10 cellular contexts compared by ENCODE assay signal in genomic region chr2:237057893-237058300, GRCh38. TPM values are rescaled to one million over a fixed set of nuclear protein-coding genes. Genes with fewer than 3 reads are reported as not detected.
A peak's percentile ranks its signal among the peaks of the same experiment; 100 is the strongest.
DNase-seq lines count a peak whose midpoint lies in the region; ATAC-seq, FAIRE-seq and TF ChIP-seq lines count a peak whose summit lies in the region.
"Had no signal": no experiment of that assay in that cellular context is flagged by ENCODE, and none has a peak within 500 bp of the region (broad histone marks: within the 10 kb centered on the region; RNA-seq: fewer than 3 reads in every experiment).

No MANE protein-coding gene starts in this region.

- intact Hi-C loops in left colon (cut with DNase I, micrococcal nuclease) (no loop called here), HepG2 (cut with micrococcal nuclease; ENCODE audit: unreplicated experiment) (no loop called here)

- no peak overlapping the region for H3K27ac ChIP-seq in HepG2 (ENCODE audit: extremely low read length, insufficient read depth, low read length)
- H3K27ac ChIP-seq: testis had no signal

- H3K4me1 Mint-ChIP-seq in stimulated activated naive B cell treated with anti-CD40 and anti-IgM and Interleukin-4, amounts not matched to agents 10 μg/mL and 1 μg/mL and 100 μg/mL, for 72 hours: peaks cover 19 to 38% of the 10 kb centered on the region in 2 donors

- H3K9me3 ChIP-seq in HepG2 (ENCODE audit: low read length) (no peaks in the 10 kb centered on the region), HAP-1 (no peaks in the 10 kb centered on the region)
- H3K9me3 ChIP-seq: testis had no signal

- peaks cover 10 to 19% of the 10 kb centered on the region in 2 donors for H3K27me3 Mint-ChIP-seq in stimulated activated naive B cell treated with anti-CD40 and anti-IgM and Interleukin-4, amounts not matched to agents 10 μg/mL and 1 μg/mL and 100 μg/mL, for 72 hours

- in situ Hi-C loops in HepG2 (cut with HindIII; ENCODE audit: extremely low pct_ligation_motif_present, low pct_unique_long_range_greater_than_20kb): no loop called here
- in situ Hi-C loops in HAP-1 (cut with MboI; ENCODE audit: low sequenced_read_pairs): no loop called here

- no TSS peak for BruUV-seq in HepG2 (replicated peaks; lab: Mats Ljungman, UMichigan)

- no peak for DNase-seq in stimulated activated naive B cell treated with anti-CD40 and anti-IgM and Interleukin-4, amounts not matched to agents 10 μg/mL and 1 μg/mL and 100 μg/mL, for 72 hours
- DNase-seq in left colon (no peak), HepG2 (ENCODE audit: low spot score) (no peak), HAP-1 (ENCODE audit: low spot score in 2 of 2) (no peak)
- DNase-seq: activated CD4-positive, alpha-beta memory T cell treated with anti-CD3 and anti-CD28 coated beads, Interleukin-2, amount 10 ng/mL, durations not matched to agents 7 days and 5 days; anterior cingulate cortex; testis had no signal

- H3K4me2 ChIP-seq in HepG2 (ENCODE audit: low read depth, low read length): no peak overlapping the region

- no peak for FAIRE-seq in HepG2 (lab: Jason Lieb, UNC)

- no peak overlapping the region for H3K4me3 ChIP-seq in HepG2 (replicated peaks in 1 of 3; ENCODE audit: insufficient read depth in 1 of 3, low read depth in 2 of 3, low read length in 3 of 3)
- H3K4me3 ChIP-seq in HAP-1: no peak overlapping the region
- H3K4me3 ChIP-seq: testis had no signal

- no peak for TF ChIP-seq CTCF in HepG2 (CRISPR knock-in tag; IDR thresholded peaks at IDR 0.05)

- WGBS in HepG2 (ENCODE audit: low lambda C conversion rate): 93% methylated on average over 5 of the region's 5 CpGs

- H3K9ac ChIP-seq in HepG2 (ENCODE audit: insufficient read depth, low read depth, low read length): no peak overlapping the region

- no peak overlapping the region for H3K27ac Mint-ChIP-seq in stimulated activated naive B cell treated with anti-CD40 and anti-IgM and Interleukin-4, amounts not matched to agents 10 μg/mL and 1 μg/mL and 100 μg/mL, for 72 hours
- H3K27ac Mint-ChIP-seq: activated CD4-positive, alpha-beta memory T cell treated with anti-CD3 and anti-CD28 coated beads, Interleukin-2, amount 10 ng/mL, durations not matched to agents 7 days and 5 days had no signal

- ATAC-seq in GM19035 (IDR thresholded peaks at IDR 0.05; ENCODE audit: unreplicated experiment) (peak; percentile 86), HG02571 (IDR thresholded peaks at IDR 0.05; ENCODE audit: unreplicated experiment) (peak; percentile 68), HG03378 (IDR thresholded peaks at IDR 0.05; ENCODE audit: unreplicated experiment) (peak; percentile 73), left colon (no peak), HepG2 (no peak)
- peak; percentile 49 to 57 for ATAC-seq in stimulated activated naive B cell treated with anti-CD40 and anti-IgM and Interleukin-4, amounts not matched to agents 10 μg/mL and 1 μg/mL and 100 μg/mL, for 72 hours (replicated peaks)

- no peak overlapping the region for H2AFZ ChIP-seq in HepG2 (ENCODE audit: low read length)

- H3K27me3 ChIP-seq in HepG2 (ENCODE audit: control insufficient read depth in 1 of 2, insufficient read depth in 2 of 2, low read length in 2 of 2) (no peaks in the 10 kb centered on the region), HAP-1 (ENCODE audit: low read depth) (no peaks in the 10 kb centered on the region)
- H3K27me3 ChIP-seq: testis had no signal

- no peaks in the 10 kb centered on the region; the same call in 1 of the 2 replicates for H4K20me1 ChIP-seq in HepG2 (ENCODE audit: insufficient read depth, low read length)

- H3K36me3 ChIP-seq in HepG2 (replicated peaks in 1 of 2; ENCODE audit: control insufficient read depth in 1 of 2, insufficient read depth in 2 of 2, low read length in 2 of 2): no peaks in the 10 kb centered on the region
- no peaks in the 10 kb centered on the region for H3K36me3 ChIP-seq in HAP-1 (replicated peaks)

- no peak for TF ChIP-seq RAD21 in HepG2 (CRISPR knock-in tag; IDR thresholded peaks at IDR 0.05)

- no peaks in the 10 kb centered on the region for H3K79me2 ChIP-seq in HepG2 (ENCODE audit: insufficient read depth, low read length)

- H3K9me3 Mint-ChIP-seq in stimulated activated naive B cell treated with anti-CD40 and anti-IgM and Interleukin-4, amounts not matched to agents 10 μg/mL and 1 μg/mL and 100 μg/mL, for 72 hours: no peaks in the 10 kb centered on the region
- H3K9me3 Mint-ChIP-seq: activated CD4-positive, alpha-beta memory T cell treated with anti-CD3 and anti-CD28 coated beads, Interleukin-2, amount 10 ng/mL, durations not matched to agents 7 days and 5 days had no signal

- H3K4me1 ChIP-seq in HepG2 (ENCODE audit: insufficient read depth, low read length): peaks cover 7% of the 10 kb centered on the region; the same call in 1 of the 2 replicates
- no peaks in the 10 kb centered on the region for H3K4me1 ChIP-seq in HAP-1
- H3K4me1 ChIP-seq: testis had no signal

- CTCF ChIA-PET in HepG2 (lab: Yijun Ruan, JAX; ENCODE audit: low intra/inter-chr PET ratio, low total read pairs): no interaction called here

- H3K4me3 Mint-ChIP-seq in stimulated activated naive B cell treated with anti-CD40 and anti-IgM and Interleukin-4, amounts not matched to agents 10 μg/mL and 1 μg/mL and 100 μg/mL, for 72 hours: no peak overlapping the region
- H3K4me3 Mint-ChIP-seq: activated CD4-positive, alpha-beta memory T cell treated with anti-CD3 and anti-CD28 coated beads, Interleukin-2, amount 10 ng/mL, durations not matched to agents 7 days and 5 days had no signal

- H3K36me3 Mint-ChIP-seq in stimulated activated naive B cell treated with anti-CD40 and anti-IgM and Interleukin-4, amounts not matched to agents 10 μg/mL and 1 μg/mL and 100 μg/mL, for 72 hours: no peaks in the 10 kb centered on the region

- TF ChIP-seq EP300 in HepG2 (IDR thresholded peaks at IDR 0.05; ENCODE audit: low read depth in 2 of 2, low read length in 2 of 2) (no peak), HepG2 (CRISPR knock-in tag; IDR thresholded peaks at IDR 0.05; ENCODE audit: borderline replicate concordance) (no peak)

- POLR2A ChIA-PET in HepG2 (lab: Yijun Ruan, JAX): no interaction called here

- TF ChIP-seq POLR2A in HepG2 (IDR thresholded peaks at IDR 0.05; ENCODE audit: insufficient read depth in 1 of 2, low read depth in 2 of 2, low read length in 2 of 2): no peak

TF ChIP-seq in HepG2, 621 proteins besides CTCF, POLR2A, EP300 and RAD21:
- TF ChIP-seq BRF2 (CRISPR knock-in tag; IDR thresholded peaks at IDR 0.05): no peak

RNA-seq across cellular contexts. Expression of gene COPS8, which starts 27.8 kb away (rescaled TPM):
- total RNA-seq in left colon (10 to 100 TPM; 22.9 to 24.7 TPM), HepG2 (2016; rRNA removed; fragmentation: Illumina TruSeq; extraction: Trizol) (96.6 and 154 TPM in 2 replicates)
- 20.8 and 24.2 TPM in 2 replicates for total RNA-seq in HepG2 (2016; cell fraction: cytosol; rRNA removed; fragmentation: Illumina TruSeq; extraction: Trizol; ENCODE audit: low read depth)
- total RNA-seq in HepG2 (2016; cell fraction: insoluble cytoplasmic fraction; rRNA removed; fragmentation: Illumina TruSeq; extraction: Trizol): 99.8 and 164 TPM in 2 replicates
- total RNA-seq in HepG2 (2016; cell fraction: membrane; rRNA removed; fragmentation: Illumina TruSeq; extraction: Trizol): 48.0 and 50.2 TPM in 2 replicates
- 55.6 and 64.2 TPM in 2 replicates for total RNA-seq in HepG2 (2016; cell fraction: nucleus; rRNA removed; fragmentation: Illumina TruSeq; extraction: Trizol)
- polyA plus RNA-seq in HepG2 (2011; rRNA removed): 64.8 and 86.3 TPM in 2 replicates
- polyA plus RNA-seq in HepG2 (2011; cell fraction: cytosol; rRNA removed): 40.8 and 66.4 TPM in 2 replicates
- polyA plus RNA-seq in HepG2 (2011; cell fraction: nucleus; rRNA removed): 26.2 and 33.6 TPM in 2 replicates
- polyA plus RNA-seq in HepG2 (2012): 31.5 and 57.8 TPM in 2 replicates
- polyA plus RNA-seq in HepG2 (2016; cell fraction: cytosol; fragmentation: Illumina TruSeq; extraction: Trizol; ENCODE audit: low read depth): 26.2 and 26.4 TPM in 2 replicates
- polyA plus RNA-seq in HepG2 (2016; cell fraction: insoluble cytoplasmic fraction; fragmentation: Illumina TruSeq; extraction: Trizol; ENCODE audit: low read depth): 193 and 198 TPM in 2 replicates
- polyA plus RNA-seq in HepG2 (2016; cell fraction: membrane; fragmentation: Illumina TruSeq; extraction: Trizol; ENCODE audit: low read depth): 44.7 and 48.2 TPM in 2 replicates
- polyA plus RNA-seq in HepG2 (2016; cell fraction: nucleus; fragmentation: Illumina TruSeq; extraction: Trizol; ENCODE audit: insufficient read depth, low read depth): 75.7 and 79.5 TPM in 2 replicates
- 12.8 and 16.1 TPM in 2 replicates for polyA minus RNA-seq in HepG2 (2011; rRNA and poly(A)+ RNA removed; ENCODE audit: low replicate concordance)
- 35.9 and 41.2 TPM in 2 replicates for polyA minus RNA-seq in HepG2 (2011; cell fraction: cytosol; rRNA and poly(A)+ RNA removed)
- 60.4 and 62.8 TPM in 2 replicates for polyA minus RNA-seq in HepG2 (2011; cell fraction: nucleus; rRNA and poly(A)+ RNA removed)

Comparison
In these comparisons a context has a peak if more than half of its experiments do, and no peak if none do; other contexts are left out.
1. ATAC-seq: peak in GM19035 (single experiment), HG02571 (single experiment), HG03378 (single experiment) and stimulated activated naive B cell treated with anti-CD40 and anti-IgM and Interleukin-4, amounts not matched to agents 10 μg/mL and 1 μg/mL and 100 μg/mL, for 72 hours (2 of 2); none in left colon (single experiment) and HepG2 (single experiment).